43 cellular contexts compared by ENCODE assay signal in the genomic region with DNA sequence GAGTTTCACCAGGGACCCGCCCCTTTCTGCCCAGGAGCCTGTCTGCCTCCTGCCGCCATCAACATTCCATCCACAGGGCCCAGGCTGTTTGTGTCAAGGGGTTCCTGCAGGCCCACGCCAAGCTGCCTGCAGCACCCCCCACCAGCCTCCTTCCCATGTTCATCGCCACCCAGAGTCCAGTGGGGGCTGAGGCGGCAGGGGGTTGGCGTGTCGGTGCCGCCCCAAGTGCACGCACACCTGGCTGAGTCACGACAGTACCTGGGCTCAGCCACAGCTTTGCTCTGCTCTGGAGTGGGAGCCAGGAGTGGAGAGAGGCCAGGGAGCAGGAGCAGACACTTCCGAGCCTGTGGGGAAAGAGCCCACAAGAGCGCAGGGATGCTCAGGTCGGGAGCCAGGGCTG. TPM values are rescaled to one million over a fixed set of nuclear protein-coding genes. Genes with fewer than 3 reads are reported as not detected.
"Had no signal": no experiment of that assay in that cellular context is flagged by ENCODE, and none has a peak within 500 bp of the region (broad histone marks: within the 10 kb centered on the region; RNA-seq: fewer than 3 reads in every experiment).

No MANE protein-coding gene starts in this region.

- H3K36me3 ChIP-seq: adrenal gland, ascending aorta, brain microvascular endothelial cell, breast epithelium, cardiac muscle cell had no signal

- H3K27ac ChIP-seq: adrenal gland, ascending aorta, body of pancreas, brain microvascular endothelial cell, breast epithelium, cardiac muscle cell had no signal

- H3K27ac Mint-ChIP-seq: activated naive CD4-positive, alpha-beta T cell treated with anti-CD3 and anti-CD28 coated beads for 36 hours; activated naive CD4-positive, alpha-beta T cell treated with anti-CD3 and anti-CD28 coated beads, Interleukin-2, amount 10 ng/mL, durations not matched to agents 7 days and 5 days; activated naive CD4-positive, alpha-beta T cell treated with anti-CD3 and anti-CD28 coated beads, Interleukin-2, amount 50 U/mL, for 24 hours; activated naive CD4-positive, alpha-beta T cell treated with anti-CD3 and anti-CD28 coated beads, Interleukin-2, amount 50 U/mL, for 72 hours; activated naive CD8-positive, alpha-beta T cell; activated naive CD8-positive, alpha-beta T cell treated with anti-CD3 and anti-CD28 coated beads for 36 hours; activated naive CD8-positive, alpha-beta T cell treated with anti-CD3 and anti-CD28 coated beads, Interleukin-2, amount 10 ng/mL, durations not matched to agents 7 days and 5 days; activated naive CD8-positive, alpha-beta T cell treated with anti-CD3 and anti-CD28 coated beads, Interleukin-2, amount 50 U/mL, for 24 hours; activated T-cell treated with anti-CD3 and anti-CD28 coated beads, Interleukin-2, amount 50 U/mL, for 24 hours; activated T-cell treated with anti-CD3 and anti-CD28 coated beads, Interleukin-2, amount 50 U/mL, for 72 hours; activated T-helper 1 cell treated with anti-CD3 and anti-CD28 coated beads, Interleukin-12 subunit alpha, Interleukin-12 subunit beta, Interleukin-2, Interleukin-4 antibody, amounts not matched to agents 30 ng/mL and 10 ng/mL and 1 ng/mL, durations not matched to agents 14 hours and 24 hours and 36 hours; activated T-helper 17 cell treated with anti-CD3 and anti-CD28 coated beads, Interleukin-2, amount 50 U/mL, for 72 hours; activated T-helper 2 cell treated with anti-CD3 and anti-CD28 coated beads, Interferon-gamma antibody, Interleukin-2, Interleukin-4, amounts not matched to agents 10 μg/mL and 5 μg/mL and 100 μg/mL, durations not matched to agents 14 hours and 24 hours and 36 hours; brain had no signal

- H3K4me3 ChIP-seq: adrenal gland, ascending aorta, body of pancreas, breast epithelium, cardiac muscle cell had no signal

- H3K36me3 Mint-ChIP-seq: activated naive CD4-positive, alpha-beta T cell treated with anti-CD3 and anti-CD28 coated beads, Interleukin-2, amount 10 ng/mL, durations not matched to agents 7 days and 5 days; activated naive CD4-positive, alpha-beta T cell treated with anti-CD3 and anti-CD28 coated beads, Interleukin-2, amount 50 U/mL, for 24 hours; activated naive CD8-positive, alpha-beta T cell treated with anti-CD3 and anti-CD28 coated beads, Interleukin-2, amount 10 ng/mL, durations not matched to agents 7 days and 5 days had no signal

- H3K9me3 ChIP-seq: adrenal gland, ascending aorta had no signal

- H3K4me3 Mint-ChIP-seq: activated naive CD4-positive, alpha-beta T cell treated with anti-CD3 and anti-CD28 coated beads for 36 hours; activated naive CD4-positive, alpha-beta T cell treated with anti-CD3 and anti-CD28 coated beads, Interleukin-2, amount 10 ng/mL, durations not matched to agents 7 days and 5 days; activated naive CD4-positive, alpha-beta T cell treated with anti-CD3 and anti-CD28 coated beads, Interleukin-2, amount 50 U/mL, for 24 hours; activated naive CD8-positive, alpha-beta T cell; activated naive CD8-positive, alpha-beta T cell treated with anti-CD3 and anti-CD28 coated beads for 36 hours; activated naive CD8-positive, alpha-beta T cell treated with anti-CD3 and anti-CD28 coated beads, Interleukin-2, amount 10 ng/mL, durations not matched to agents 7 days and 5 days; activated naive CD8-positive, alpha-beta T cell treated with anti-CD3 and anti-CD28 coated beads, Interleukin-2, amount 50 U/mL, for 24 hours; activated T-cell treated with anti-CD3 and anti-CD28 coated beads, Interleukin-2, amount 50 U/mL, for 24 hours; activated T-cell treated with anti-CD3 and anti-CD28 coated beads, Interleukin-2, amount 50 U/mL, for 4 hours; activated T-cell treated with anti-CD3 and anti-CD28 coated beads, Interleukin-2, amount 50 U/mL, for 72 hours; activated T-helper 1 cell treated with anti-CD3 and anti-CD28 coated beads, Interleukin-12 subunit alpha, Interleukin-12 subunit beta, Interleukin-2, Interleukin-4 antibody, amounts not matched to agents 30 ng/mL and 10 ng/mL and 1 ng/mL, durations not matched to agents 14 hours and 24 hours and 36 hours; activated T-helper 17 cell treated with anti-CD3 and anti-CD28 coated beads, Interleukin-2, amount 50 U/mL, for 72 hours; brain; central memory CD8-positive, alpha-beta T cell had no signal

- H3K27me3 ChIP-seq: adrenal gland, ascending aorta, body of pancreas, brain microvascular endothelial cell, breast epithelium, cardiac muscle cell had no signal

- FAIRE-seq: astrocyte, bronchial epithelial cell had no signal

- H3K4me1 Mint-ChIP-seq: activated naive CD4-positive, alpha-beta T cell treated with anti-CD3 and anti-CD28 coated beads, Interleukin-2, amount 10 ng/mL, durations not matched to agents 7 days and 5 days; activated naive CD4-positive, alpha-beta T cell treated with anti-CD3 and anti-CD28 coated beads, Interleukin-2, amount 50 U/mL, for 24 hours; activated naive CD8-positive, alpha-beta T cell treated with anti-CD3 and anti-CD28 coated beads for 36 hours; activated naive CD8-positive, alpha-beta T cell treated with anti-CD3 and anti-CD28 coated beads, Interleukin-2, amount 10 ng/mL, durations not matched to agents 7 days and 5 days; activated naive CD8-positive, alpha-beta T cell treated with anti-CD3 and anti-CD28 coated beads, Interleukin-2, amount 50 U/mL, for 24 hours; activated T-helper 17 cell treated with anti-CD3 and anti-CD28 coated beads, Interleukin-2, amount 50 U/mL, for 72 hours; brain; central memory CD8-positive, alpha-beta T cell had no signal

- H3K27me3 Mint-ChIP-seq: activated naive CD8-positive, alpha-beta T cell treated with anti-CD3 and anti-CD28 coated beads for 36 hours; brain had no signal

- DNase-seq: activated effector memory CD4-positive, alpha-beta T cell treated with anti-CD3 and anti-CD28 coated beads, Interleukin-2, amount 50 U/mL, for 16 hours; activated effector memory CD4-positive, alpha-beta T cell treated with Interleukin-2 at 50 U/mL for 16 hours; activated gamma-delta T cell; activated gamma-delta T cell treated with Interleukin-2 at 50 U/mL for 16 hours; activated naive CD4-positive, alpha-beta T cell; activated naive CD4-positive, alpha-beta T cell treated with anti-CD3 and anti-CD28 coated beads for 36 hours; activated naive CD4-positive, alpha-beta T cell treated with anti-CD3 and anti-CD28 coated beads, Interleukin-2, amount 10 ng/mL, durations not matched to agents 7 days and 5 days; activated naive CD4-positive, alpha-beta T cell treated with anti-CD3 and anti-CD28 coated beads, Interleukin-2, amount 50 U/mL, for 16 hours; activated naive CD4-positive, alpha-beta T cell treated with Interleukin-2 at 50 U/mL for 16 hours; activated naive CD8-positive, alpha-beta T cell treated with anti-CD3 and anti-CD28 coated beads for 36 hours; activated naive CD8-positive, alpha-beta T cell treated with anti-CD3 and anti-CD28 coated beads, Interleukin-2, amount 10 ng/mL, durations not matched to agents 7 days and 5 days; activated naive CD8-positive, alpha-beta T cell treated with anti-CD3 and anti-CD28 coated beads, Interleukin-2, amount 50 U/mL, for 24 hours; activated T-cell treated with anti-CD3 and anti-CD28 coated beads, Interleukin-2, amount 50 U/mL, for 1 hour; activated T-cell treated with anti-CD3 and anti-CD28 coated beads, Interleukin-2, amount 50 U/mL, for 24 hours; activated T-cell treated with anti-CD3 and anti-CD28 coated beads, Interleukin-2, amount 50 U/mL, for 4 hours; activated T-cell treated with anti-CD3 and anti-CD28 coated beads, Interleukin-2, amount 50 U/mL, for 48 hours; activated T-cell treated with anti-CD3 and anti-CD28 coated beads, Interleukin-2, amount 50 U/mL, for 72 hours; adrenal gland; amniotic stem cell; amygdala; anterior cingulate cortex; aorta; body of pancreas; brain microvascular endothelial cell; caudate nucleus; central memory CD4-positive, alpha-beta T cell; cerebellar nuclear complex had no signal

- ATAC-seq: activated naive CD4-positive, alpha-beta T cell treated with anti-CD3 and anti-CD28 coated beads, Interleukin-2, amount 50 U/mL, for 72 hours; activated naive CD8-positive, alpha-beta T cell treated with anti-CD3 and anti-CD28 coated beads, Interleukin-2, amount 50 U/mL, for 24 hours; activated T-cell treated with anti-CD3 and anti-CD28 coated beads, Interleukin-2, amount 50 U/mL, for 4 hours; activated T-cell treated with anti-CD3 and anti-CD28 coated beads, Interleukin-2, amount 50 U/mL, for 72 hours; activated T-helper 17 cell treated with anti-CD3 and anti-CD28 coated beads, Interleukin-2, amount 50 U/mL, for 72 hours; body of pancreas had no signal

- H3K4me1 ChIP-seq: adrenal gland, ascending aorta, body of pancreas, breast epithelium had no signal

RNA-seq across cellular contexts. Expression of a gene that starts 42.8 kb away (rescaled TPM):
- total RNA-seq: activated naive CD4-positive, alpha-beta T cell treated with anti-CD3 and anti-CD28 coated beads for 36 hours; activated naive CD4-positive, alpha-beta T cell treated with anti-CD3 and anti-CD28 coated beads, Interleukin-2, amount 50 U/mL, for 72 hours; activated naive CD8-positive, alpha-beta T cell treated with anti-CD3 and anti-CD28 coated beads for 36 hours; activated naive CD8-positive, alpha-beta T cell treated with anti-CD3 and anti-CD28 coated beads, Interleukin-2, amount 10 ng/mL, durations not matched to agents 7 days and 5 days; activated T-cell treated with anti-CD3 and anti-CD28 coated beads, Interleukin-2, amount 50 U/mL, for 4 hours; activated T-cell treated with anti-CD3 and anti-CD28 coated beads, Interleukin-2, amount 50 U/mL, for 72 hours; activated T-helper 1 cell treated with anti-CD3 and anti-CD28 coated beads, Interleukin-12 subunit alpha, Interleukin-12 subunit beta, Interleukin-2, Interleukin-4 antibody, amounts not matched to agents 30 ng/mL and 10 ng/mL and 1 ng/mL, durations not matched to agents 14 hours and 24 hours and 36 hours; activated T-helper 17 cell treated with anti-CD3 and anti-CD28 coated beads, Interleukin-2, amount 50 U/mL, for 72 hours; activated T-helper 2 cell treated with anti-CD3 and anti-CD28 coated beads, Interferon-gamma antibody, Interleukin-2, Interleukin-4, amounts not matched to agents 10 μg/mL and 5 μg/mL and 100 μg/mL, durations not matched to agents 14 hours and 24 hours and 36 hours; adrenal gland; aorta; ascending aorta; astrocyte; body of pancreas; breast epithelium; bronchial epithelial cell; cardiac muscle cell; cardiac septum; cerebellum; chondrocyte had no signal
- polyA plus RNA-seq: adrenal gland, aorta, cardiac muscle cell had no signal
